ENCODE assay signal across 9 cellular contexts in the genomic region with DNA sequence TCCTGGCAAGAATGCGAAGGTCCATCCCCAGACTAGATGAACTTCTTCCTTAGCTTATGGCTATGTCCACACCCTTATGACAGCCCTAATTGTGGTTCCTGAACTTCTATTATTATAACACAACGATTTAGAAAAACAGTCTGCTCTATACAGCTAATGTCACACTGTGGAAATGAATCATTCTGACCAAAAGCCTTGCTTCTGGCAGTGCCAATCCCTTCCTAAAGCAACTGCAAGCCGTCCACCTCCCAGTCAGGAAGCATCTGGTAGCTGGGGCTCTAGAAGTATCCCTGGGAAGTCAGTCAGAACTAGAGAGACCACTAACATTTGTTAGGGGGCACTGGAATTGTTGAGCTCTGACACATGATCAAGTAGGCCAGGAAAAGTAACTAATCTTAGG. TPM values are rescaled to one million over a fixed set of nuclear protein-coding genes. Genes with fewer than 3 reads are reported as not detected.
DNase-seq lines count a peak whose midpoint lies in the region; TF ChIP-seq lines count a peak whose summit lies in the region.
"Had no signal": no experiment of that assay in that cellular context is flagged by ENCODE, and none has a peak within 500 bp of the region (broad histone marks: within the 10 kb centered on the region; RNA-seq: fewer than 3 reads in every experiment).

No MANE protein-coding gene starts in this region.

- 0 out of 22 replicates have a peak, but pooled peaks cover 0 to under 1% (median 0%) of the 10 kb centered on the region in 11 experiments for H3K36me3 ChIP-seq in BLaER1 treated with 17β-estradiol and CSF1 and Interleukin-3, amounts not matched to agents 10 nM and 100 nM
- no peaks in the 10 kb centered on the region for H3K36me3 ChIP-seq in effector memory CD4-positive, alpha-beta T cell (ENCODE audit: control insufficient read depth, insufficient read depth, low read length)

- H3K27me3 Mint-ChIP-seq in nephron progenitor cell (ENCODE audit: low read depth, poor library complexity) = peaks cover 3% of the 10 kb centered on the region

- no peak overlapping the region for H3K4me3 Mint-ChIP-seq in nephron progenitor cell

- H3K4me1 Mint-ChIP-seq in nephron progenitor cell = peaks cover 10% of the 10 kb centered on the region

- peaks cover under 1% of the 10 kb centered on the region for H3K36me3 Mint-ChIP-seq in nephron progenitor cell (ENCODE audit: low read depth)

- no peak for TF ChIP-seq CTCF in nephron progenitor cell (IDR thresholded peaks at IDR 0.05)

- peak overlapping the region in 9 of 11 experiments; percentile 28 to 81 (median 64); a peak in 16 of 22 replicates for H3K27ac ChIP-seq in BLaER1 treated with 17β-estradiol and CSF1 and Interleukin-3, amounts not matched to agents 10 nM and 100 nM
- no peak overlapping the region for H3K27ac ChIP-seq in effector memory CD4-positive, alpha-beta T cell (ENCODE audit: insufficient read depth, low read length, poor library complexity, severe bottlenecking)
- H3K27ac ChIP-seq: RWPE1 had no signal

- H3K9me3 Mint-ChIP-seq in nephron progenitor cell = peaks cover 5% of the 10 kb centered on the region

- no peak overlapping the region for H3K4me3 ChIP-seq in BLaER1 treated with 17β-estradiol and CSF1 and Interleukin-3, amounts not matched to agents 10 nM and 100 nM
- no peak overlapping the region for H3K4me3 ChIP-seq in effector memory CD4-positive, alpha-beta T cell (ENCODE audit: insufficient read depth, low read depth, low read length, poor library complexity, severe bottlenecking)

- no peaks in the 10 kb centered on the region; a peak in 1 of 22 replicates for H3K27me3 ChIP-seq in BLaER1 treated with 17β-estradiol and CSF1 and Interleukin-3, amounts not matched to agents 10 nM and 100 nM
- no peaks in the 10 kb centered on the region for H3K27me3 ChIP-seq in effector memory CD4-positive, alpha-beta T cell (replicated peaks; ENCODE audit: control insufficient read depth, insufficient read depth, low read length, poor library complexity, severe bottlenecking)

- H3K9me3 ChIP-seq in BLaER1 treated with 17β-estradiol and CSF1 and Interleukin-3, amounts not matched to agents 10 nM and 100 nM (replicated peaks in 1 of 11) = peaks cover 0 to 4% (median 4%) of the 10 kb centered on the region in 11 experiments; a peak in 14 of 22 replicates
- no peaks in the 10 kb centered on the region for H3K9me3 ChIP-seq in effector memory CD4-positive, alpha-beta T cell (ENCODE audit: control insufficient read depth, low read length)

- peaks cover 46 to 75% (median 60%) of the 10 kb centered on the region in 10 experiments for H3K4me1 ChIP-seq in BLaER1 treated with 17β-estradiol and CSF1 and Interleukin-3, amounts not matched to agents 10 nM and 100 nM
- H3K4me1 ChIP-seq in effector memory CD4-positive, alpha-beta T cell (ENCODE audit: control insufficient read depth, insufficient read depth, low read length, poor library complexity, severe bottlenecking) = peaks cover 52% of the 10 kb centered on the region

- H3K27ac Mint-ChIP-seq in nephron progenitor cell = no peak overlapping the region

- DNase-seq in M059J (ENCODE audit: low read depth) = peak; percentile 77
- DNase-seq in astrocyte of the hippocampus (ENCODE audit: low read depth, low spot score) = peak; percentile 67
- DNase-seq in lung microvascular endothelial cell (ENCODE audit: low read depth in 2 of 2) = peak; percentile 85 to 98
- DNase-seq in NCI-H526 treated with DMSO at 0.1 percent for 48 hours (lab: John Stamatoyannopoulos, UW) = no peak
- no peak for DNase-seq in nephron progenitor cell
- DNase-seq in effector memory CD4-positive, alpha-beta T cell = no peak
- DNase-seq in NCI-H2029 (lab: John Stamatoyannopoulos, UW) = no peak

- H3K9ac ChIP-seq in BLaER1 treated with 17β-estradiol and CSF1 and Interleukin-3, amounts not matched to agents 10 nM and 100 nM = peak overlapping the region in 6 of 11 experiments; percentile 17 to 52 (median 30); a peak in 8 of 22 replicates

- H3K4me2 ChIP-seq in BLaER1 treated with 17β-estradiol and CSF1 and Interleukin-3, amounts not matched to agents 10 nM and 100 nM = peak overlapping the region; percentile 68 to 97 (median 78); a peak in 21 of 22 replicates

- H4K20me1 ChIP-seq in BLaER1 treated with 17β-estradiol and CSF1 and Interleukin-3, amounts not matched to agents 10 nM and 100 nM = peaks cover 0 to 61% (median 19%) of the 10 kb centered on the region in 11 experiments; a peak in 14 of 22 replicates

RNA-seq across cellular contexts. Expression of a gene that starts 45.0 kb away (rescaled TPM):
- total RNA-seq in M059J (2014; rRNA removed; shearing (Covaris generic)) = 14.7 and 23.6 TPM in 2 replicates
- total RNA-seq in lung microvascular endothelial cell = 21.2 and 37.0 TPM in 2 replicates

Comparison
In these comparisons a context has a peak if more than half of its experiments do, and no peak if none do; other contexts are left out.
1. DNase-seq: peak in M059J (single experiment), astrocyte of the hippocampus (single experiment) and lung microvascular endothelial cell (2 of 2); none in NCI-H526 treated with DMSO at 0.1 percent for 48 hours (single experiment), nephron progenitor cell (single experiment), effector memory CD4-positive, alpha-beta T cell (0 of 3) and NCI-H2029 (single experiment).